In the genomic region with DNA sequence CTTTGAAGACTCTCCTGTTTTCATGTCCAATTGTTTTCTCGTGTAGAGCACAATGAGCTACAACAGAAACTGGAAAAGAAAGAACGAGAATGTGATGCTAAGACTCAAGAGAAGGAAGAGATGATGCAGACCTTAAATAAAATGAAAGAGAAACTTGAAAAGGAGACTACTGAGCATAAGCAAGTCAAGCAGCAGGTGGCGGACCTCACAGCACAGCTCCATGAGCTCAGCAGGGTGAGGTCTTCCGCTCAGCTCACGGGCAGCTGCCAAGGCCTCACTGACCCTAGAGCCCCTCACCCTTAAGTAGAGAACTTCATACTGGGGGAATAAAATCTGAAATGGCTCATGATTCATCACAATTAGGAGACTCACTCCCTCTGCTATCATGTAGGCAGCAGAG, we compare ENCODE assay signal across 8 cellular contexts.
DNase-seq lines count a peak whose midpoint lies in the region; ATAC-seq and TF ChIP-seq lines count a peak whose summit lies in the region.
"Had no signal": no experiment of that assay in that cellular context is flagged by ENCODE, and none has a peak within 500 bp of the region (broad histone marks: within the 10 kb centered on the region; RNA-seq: fewer than 3 reads in every experiment).

No MANE protein-coding gene starts in this region.

- peaks cover 6 to 31% (median 29%) of the 10 kb centered on the region in 5 donors for H3K4me1 ChIP-seq in subcutaneous abdominal adipose tissue (ENCODE audit: control insufficient read depth in 5 of 5, insufficient read depth in 5 of 5, low read length in 5 of 5)
- H3K4me1 ChIP-seq in mesenchymal stem cell (ENCODE audit: control insufficient read depth, insufficient read depth, low read depth, low read length) = peaks cover 1% of the 10 kb centered on the region

- ATAC-seq in GM19351 (IDR thresholded peaks at IDR 0.05; ENCODE audit: unreplicated experiment) = peak; percentile 99
- ATAC-seq in HG02938 (IDR thresholded peaks at IDR 0.05; ENCODE audit: unreplicated experiment) = peak; percentile 70

- H3K4me2 ChIP-seq in mesenchymal stem cell (ENCODE audit: low read length, poor library complexity, severe bottlenecking) = no peak overlapping the region

- DNase-seq in coronary artery (ENCODE audit: low spot score) (no peak), mesenchymal stem cell (no peak), NCI-H510A treated with DMSO at 0.1 percent for 48 hours (lab: John Stamatoyannopoulos, UW) (no peak), DMS114 treated with DMSO at 0.1 percent for 48 hours (lab: John Stamatoyannopoulos, UW; ENCODE audit: unreplicated experiment) (no peak)
- DNase-seq: amniotic stem cell had no signal

- H3K9ac ChIP-seq in subcutaneous abdominal adipose tissue (ENCODE audit: low read length in 5 of 5) (no peak overlapping the region), mesenchymal stem cell (ENCODE audit: low read length) (no peak overlapping the region)

- H4K91ac ChIP-seq in mesenchymal stem cell (ENCODE audit: low read length) = no peak overlapping the region

- H2BK15ac ChIP-seq in mesenchymal stem cell (ENCODE audit: low read depth, poor library complexity, severe bottlenecking) = no peak overlapping the region

- H2AFZ ChIP-seq in mesenchymal stem cell (ENCODE audit: low read depth, low read length) = no peak overlapping the region

- no peak overlapping the region for H2BK5ac ChIP-seq in mesenchymal stem cell (ENCODE audit: low read depth, low read length, poor library complexity, severe bottlenecking)

- H3K23ac ChIP-seq in mesenchymal stem cell (ENCODE audit: low read length in 2 of 2) = no peak overlapping the region

- no peak for TF ChIP-seq CTCF in coronary artery (IDR thresholded peaks at IDR 0.05)

- no peak overlapping the region for H3K4ac ChIP-seq in mesenchymal stem cell (ENCODE audit: low read depth in 1 of 2, low read length in 2 of 2)

- 96% methylated on average over 5 of the region's 5 CpGs for WGBS in mesenchymal stem cell

- H3K27me3 ChIP-seq in subcutaneous abdominal adipose tissue (ENCODE audit: control insufficient read depth in 5 of 5, insufficient read depth in 4 of 5, low read length in 5 of 5) (no peaks in the 10 kb centered on the region), mesenchymal stem cell (ENCODE audit: control insufficient read depth in 1 of 2, insufficient read depth in 1 of 2, low read length in 2 of 2) (no peaks in the 10 kb centered on the region)

- peak overlapping the region in 1 of 2 experiments; percentile 45 for H2BK12ac ChIP-seq in mesenchymal stem cell (ENCODE audit: low read length in 2 of 2)

- H2BK120ac ChIP-seq in mesenchymal stem cell (ENCODE audit: low read depth, low read length) = no peak overlapping the region

- H4K8ac ChIP-seq in mesenchymal stem cell (ENCODE audit: low read length) = no peak overlapping the region

- no peak overlapping the region for H2AK5ac ChIP-seq in mesenchymal stem cell (ENCODE audit: low read length, severe bottlenecking)

- peak overlapping the region; percentile 31 to 33 for H3K27ac ChIP-seq in coronary artery
- peak overlapping the region; percentile 12 for H3K27ac ChIP-seq in subcutaneous abdominal adipose tissue (ENCODE audit: low read depth, low read length)
- no peak overlapping the region for H3K27ac ChIP-seq in mesenchymal stem cell (ENCODE audit: low read length, poor library complexity, severe bottlenecking)

- no peaks in the 10 kb centered on the region for H3K79me1 ChIP-seq in mesenchymal stem cell (replicated peaks; ENCODE audit: low read length, poor library complexity, severe bottlenecking)

- H3K36me3 ChIP-seq in subcutaneous abdominal adipose tissue (ENCODE audit: control insufficient read depth in 5 of 5, insufficient read depth in 5 of 5, low read length in 5 of 5) = peaks cover 38 to 61% (median 46%) of the 10 kb centered on the region in 5 donors
- H3K36me3 ChIP-seq in mesenchymal stem cell (ENCODE audit: control insufficient read depth in 1 of 2, insufficient read depth in 2 of 2, low read depth in 1 of 2, low read length in 2 of 2) = peaks cover 12 to 33% of the 10 kb centered on the region in 2 experiments

- H3K4me3 ChIP-seq in coronary artery (no peak overlapping the region), subcutaneous abdominal adipose tissue (ENCODE audit: low read depth in 1 of 5, low read length in 5 of 5) (no peak overlapping the region), mesenchymal stem cell (ENCODE audit: insufficient read depth in 1 of 2, low read depth in 1 of 2, low read length in 2 of 2) (no peak overlapping the region)

- no peak overlapping the region for H3K18ac ChIP-seq in mesenchymal stem cell (ENCODE audit: low read depth in 1 of 2, low read length in 2 of 2)

- no peaks in the 10 kb centered on the region for H3K9me3 ChIP-seq in subcutaneous abdominal adipose tissue (ENCODE audit: control insufficient read depth in 5 of 5, low read length in 5 of 5)
- H3K9me3 ChIP-seq in mesenchymal stem cell (ENCODE audit: control insufficient read depth, low read length) = no peaks in the 10 kb centered on the region

- no peak overlapping the region for H3K14ac ChIP-seq in mesenchymal stem cell (ENCODE audit: low read length in 2 of 2)
